ENCODE assay signal across 2 cellular contexts in the genomic region with DNA sequence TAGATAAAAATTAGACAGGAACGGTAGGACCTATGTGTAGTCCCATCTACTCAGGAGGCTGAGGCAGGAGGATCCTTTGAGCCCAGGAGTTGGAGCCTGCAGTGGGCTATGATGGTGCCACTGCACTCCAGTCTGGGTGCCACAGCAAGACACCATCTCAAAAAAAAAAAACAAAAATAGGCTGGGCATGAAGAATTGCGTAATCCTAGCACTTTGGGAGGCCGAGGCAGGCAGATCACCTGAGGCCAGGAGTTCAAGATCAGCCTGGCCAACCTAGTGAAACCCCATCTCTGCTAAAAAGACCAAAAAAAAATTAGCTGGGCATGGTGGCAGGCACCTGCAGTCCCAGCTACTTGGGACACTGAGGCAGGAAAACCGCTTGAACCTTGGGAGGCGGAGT.
TF ChIP-seq lines count a peak whose summit lies in the region.
"Not testable (repeated sequence)": the region's sequence is repeated elsewhere in the genome, so short reads cannot be mapped to it uniquely, and the experiment has no call there.

No MANE protein-coding gene starts in this region.

TF ChIP-seq in IMR-90, 13 proteins besides CTCF, POLR2A, EP300 and RAD21:
- peak; percentile 79 for TF ChIP-seq CEBPB (IDR thresholded peaks at IDR 0.05; ENCODE audit: low read depth, low read length)

TF ChIP-seq in K562, 482 proteins besides CTCF, POLR2A, EP300 and RAD21:
- TF ChIP-seq CEBPB (tag; IDR thresholded peaks at IDR 0.05) (peak; percentile 83), CEBPG (tag; conservative IDR thresholded peaks at IDR 0.05 in 1 of 2, IDR thresholded peaks at IDR 0.05 in 1 of 2) (peak; percentile 45 to 85; a peak in 3 of 4 replicates)
- not testable (repeated sequence) for TF ChIP-seq CEBPG (CRISPR knock-in tag; IDR thresholded peaks at IDR 0.05)
TF ChIP-seq in K562: peak in this region for 2; not testable (repeated sequence) for 480.
